Comparison of ENCODE assay signal across 1 cellular context in the genomic region with DNA sequence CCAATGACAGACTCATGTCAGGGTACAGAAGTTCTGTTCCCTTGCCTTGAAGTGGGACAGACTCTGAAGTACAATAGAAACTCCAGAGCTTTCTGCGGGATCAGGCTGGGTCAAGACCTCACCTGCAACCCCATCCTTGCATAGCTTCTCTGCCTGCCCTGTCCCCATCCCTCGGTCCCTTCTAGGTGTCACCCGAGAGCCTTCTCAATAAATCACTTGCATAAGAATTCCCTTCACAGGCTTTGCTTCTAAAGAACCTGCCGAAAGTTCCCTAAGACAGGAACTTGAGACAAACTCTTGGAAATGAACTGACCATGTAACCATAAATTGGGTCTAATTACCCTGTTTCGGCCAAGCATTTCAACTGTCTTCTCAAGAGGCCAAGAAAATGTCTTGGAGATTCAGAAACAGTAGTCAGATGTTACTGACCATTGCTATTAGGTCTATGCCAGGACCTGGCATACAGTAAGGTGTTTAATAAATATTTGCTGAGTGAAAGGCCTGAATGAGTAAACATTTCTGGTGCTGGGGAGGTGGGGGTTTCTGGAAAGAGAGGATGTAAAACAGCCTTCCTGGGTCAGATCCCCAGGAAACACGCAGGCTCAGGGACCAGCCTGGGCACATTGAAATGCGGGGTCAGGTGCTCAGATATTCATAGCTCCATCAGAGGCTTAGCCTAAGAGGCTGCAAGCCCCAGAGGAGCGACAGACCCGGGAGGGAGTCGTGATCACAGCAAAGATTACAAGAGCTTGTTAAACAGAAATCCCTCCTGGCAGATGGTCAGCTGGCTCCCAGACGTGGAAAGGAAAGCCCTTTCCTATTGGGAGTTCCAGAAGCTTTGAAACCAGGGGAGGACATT.
TF ChIP-seq lines count a peak whose summit lies in the region.

No MANE protein-coding gene starts in this region.

TF ChIP-seq in H1, 55 proteins besides CTCF, POLR2A, EP300 and RAD21 (continued from another document):
- no peak for TF ChIP-seq HDAC2 (IDR thresholded peaks at IDR 0.05; ENCODE audit: borderline replicate concordance in 1 of 2, low read depth in 2 of 2, low read length in 2 of 2)
- TF ChIP-seq RFX5 (IDR thresholded peaks at IDR 0.05; ENCODE audit: borderline replicate concordance, low read depth, low read length) = no peak
- no peak for TF ChIP-seq SP1 (IDR thresholded peaks at IDR 0.05; ENCODE audit: low read depth, low read length)
- TF ChIP-seq KDM5A (IDR thresholded peaks at IDR 0.05; ENCODE audit: low read length) = no peak
- TF ChIP-seq TBP (IDR thresholded peaks at IDR 0.05; ENCODE audit: low read depth, low read length) = no peak
- TF ChIP-seq KDM4A (IDR thresholded peaks at IDR 0.05; ENCODE audit: low read depth, low read length, severe bottlenecking) = no peak
- TF ChIP-seq SP4 (IDR thresholded peaks at IDR 0.05; ENCODE audit: low read length) = no peak
- TF ChIP-seq TEAD4 (IDR thresholded peaks at IDR 0.05; ENCODE audit: low read depth, low read length) = no peak
